Comparison of ENCODE assay signal across 18 cellular contexts in the genomic region with DNA sequence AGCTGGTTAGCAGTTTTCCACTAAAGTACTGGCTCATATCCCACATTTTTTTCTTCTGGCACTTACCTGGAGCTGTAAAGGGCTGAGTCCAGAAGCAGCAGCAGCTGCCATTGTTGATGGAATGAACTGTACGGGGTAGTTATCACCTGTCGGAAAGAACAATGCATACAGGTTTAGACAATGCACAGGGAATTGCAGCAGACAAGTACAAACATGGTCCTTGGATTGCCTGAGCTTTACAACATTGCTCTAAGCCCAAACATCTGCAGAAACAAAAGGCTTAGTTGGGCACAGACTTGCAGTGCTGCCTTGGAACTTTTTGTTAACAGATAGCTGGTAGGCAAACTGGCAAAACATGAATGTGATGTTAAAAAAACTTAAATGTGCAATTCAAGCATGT.
A peak's percentile ranks its signal among the peaks of the same experiment; 100 is the strongest.
DNase-seq lines count a peak whose midpoint lies in the region; ATAC-seq lines count a peak whose summit lies in the region.
"Had no signal": no experiment of that assay in that cellular context is flagged by ENCODE, and none has a peak within 500 bp of the region (broad histone marks: within the 10 kb centered on the region; RNA-seq: fewer than 3 reads in every experiment).

No MANE protein-coding gene starts in this region.

- H3K14ac ChIP-seq in trophoblast cell (ENCODE audit: low read length) = no peak overlapping the region

- H3K4ac ChIP-seq in trophoblast cell (ENCODE audit: low read depth, low read length) = no peak overlapping the region

- no peaks in the 10 kb centered on the region for H3K27me3 ChIP-seq in trophoblast cell (ENCODE audit: insufficient read depth, low read length)
- H3K27me3 ChIP-seq: BLaER1 treated with 17β-estradiol and CSF1 and Interleukin-3, amounts not matched to agents 10 nM and 100 nM; upper lobe of left lung had no signal

- H2AFZ ChIP-seq in trophoblast cell (ENCODE audit: insufficient read depth, low read length, poor library complexity) = no peak overlapping the region

- no peaks in the 10 kb centered on the region for H3K4me1 ChIP-seq in trophoblast cell (ENCODE audit: control insufficient read depth in 1 of 2, insufficient read depth in 2 of 2, low read length in 2 of 2)
- H3K4me1 ChIP-seq: BLaER1 treated with 17β-estradiol and CSF1 and Interleukin-3, amounts not matched to agents 10 nM and 100 nM; upper lobe of left lung had no signal

- peaks cover 20% of the 10 kb centered on the region for H3K36me3 ChIP-seq in SK-N-MC (ENCODE audit: insufficient read depth, low read length)
- H3K36me3 ChIP-seq in trophoblast cell (ENCODE audit: control insufficient read depth in 1 of 2, insufficient read depth in 2 of 2, low read length in 2 of 2) = no peaks in the 10 kb centered on the region
- H3K36me3 ChIP-seq: BLaER1 treated with 17β-estradiol and CSF1 and Interleukin-3, amounts not matched to agents 10 nM and 100 nM; left ventricle myocardium inferior; upper lobe of left lung had no signal

- H3K23ac ChIP-seq in trophoblast cell (ENCODE audit: low read length) = no peak overlapping the region

- no peak overlapping the region for H3K4me3 ChIP-seq in SK-N-MC
- H3K4me3 ChIP-seq in trophoblast cell (ENCODE audit: low read depth, low read length) = no peak overlapping the region
- H3K4me3 ChIP-seq: BLaER1 treated with 17β-estradiol and CSF1 and Interleukin-3, amounts not matched to agents 10 nM and 100 nM; left ventricle myocardium inferior; upper lobe of left lung had no signal

- H3K4me2 ChIP-seq in trophoblast cell (ENCODE audit: low read length) = no peak overlapping the region
- H3K4me2 ChIP-seq: BLaER1 treated with 17β-estradiol and CSF1 and Interleukin-3, amounts not matched to agents 10 nM and 100 nM had no signal

- H3K9ac ChIP-seq in SK-N-MC (ENCODE audit: insufficient read length) (no peak overlapping the region), trophoblast cell (ENCODE audit: low read length) (no peak overlapping the region)
- H3K9ac ChIP-seq: BLaER1 treated with 17β-estradiol and CSF1 and Interleukin-3, amounts not matched to agents 10 nM and 100 nM had no signal

- DNase-seq in NCI-H1092 (lab: John Stamatoyannopoulos, UW) = peak; percentile 42
- DNase-seq in NCI-H2107 treated with DMSO at 0.1 percent for 48 hours (lab: John Stamatoyannopoulos, UW; ENCODE audit: unreplicated experiment) = peak; percentile 99
- DNase-seq in SK-N-MC (ENCODE audit: low read depth, low spot score) = no peak
- DNase-seq in trophoblast cell = peak; percentile 1 to 22
- DNase-seq in activated CD4-positive, alpha-beta T cell treated with anti-CD3 and anti-CD28 coated beads for 4 hours = no peak
- no peak for DNase-seq in cerebellar cortex (ENCODE audit: low spot score)
- DNase-seq in globus pallidus (ENCODE audit: low spot score) = no peak
- DNase-seq: anterior cingulate cortex; left ventricle myocardium inferior; naive thymus-derived CD4-positive, alpha-beta T cell; NK-92 treated with Interleukin-12 subunit alpha and Interleukin-12 subunit beta, amount 100 ng/mL, for 24 hours; retina; Right ventricle myocardium superior; stimulated activated CD4-positive, alpha-beta T cell treated with anti-CD3 and anti-CD28 coated beads, Interleukin-2, amount 100 ng/mL, for 24 hours; stimulated activated CD8-positive, alpha-beta memory T cell treated with anti-CD3 and anti-CD28 coated beads, Interleukin-4, amount 100 ng/mL, for 48 hours; upper lobe of left lung had no signal

- no peak overlapping the region for H3K18ac ChIP-seq in trophoblast cell (ENCODE audit: low read length)

- H2BK120ac ChIP-seq in trophoblast cell (ENCODE audit: insufficient read depth, low read length, poor library complexity) = no peak overlapping the region

- H3K79me2 ChIP-seq in trophoblast cell (ENCODE audit: control insufficient read depth, insufficient read depth, low read length, poor library complexity) = no peaks in the 10 kb centered on the region

- H3K9me3 ChIP-seq in SK-N-MC (ENCODE audit: low read depth, low read length) (no peaks in the 10 kb centered on the region), trophoblast cell (ENCODE audit: insufficient read depth, low read depth, low read length) (no peaks in the 10 kb centered on the region)
- H3K9me3 ChIP-seq: BLaER1 treated with 17β-estradiol and CSF1 and Interleukin-3, amounts not matched to agents 10 nM and 100 nM; upper lobe of left lung had no signal

- H3K27ac ChIP-seq in SK-N-MC (peak overlapping the region; percentile 93; the same call in 1 of the 2 replicates), trophoblast cell (ENCODE audit: low read depth, low read length) (no peak overlapping the region)
- H3K27ac ChIP-seq: BLaER1 treated with 17β-estradiol and CSF1 and Interleukin-3, amounts not matched to agents 10 nM and 100 nM; left ventricle myocardium inferior; upper lobe of left lung had no signal

- WGBS in trophoblast cell (ENCODE audit: extremely low coverage, insufficient coverage, insufficient read length) = no CpG with 5 or more reads among the region's 2 CpGs

- H4K91ac ChIP-seq in trophoblast cell (ENCODE audit: low read depth, low read length) = no peak overlapping the region

- H4K12ac ChIP-seq in trophoblast cell (ENCODE audit: low read depth, low read length) = no peak overlapping the region

- no peak overlapping the region for H2BK12ac ChIP-seq in trophoblast cell (ENCODE audit: low read length)

- ATAC-seq in HG02642 (IDR thresholded peaks at IDR 0.05; ENCODE audit: poor library complexity, unreplicated experiment) = no peak
- ATAC-seq: naive thymus-derived CD4-positive, alpha-beta T cell had no signal

- H4K8ac ChIP-seq in trophoblast cell (ENCODE audit: low read depth, low read length) = no peak overlapping the region

- no peak overlapping the region for H2BK5ac ChIP-seq in trophoblast cell (ENCODE audit: low read depth, low read length, poor library complexity)

- H2AK5ac ChIP-seq in trophoblast cell (ENCODE audit: low read length) = no peak overlapping the region

- H3K79me1 ChIP-seq in trophoblast cell (ENCODE audit: low read length) = no peaks in the 10 kb centered on the region

Comparison
In these comparisons a context has a peak if more than half of its experiments do, and no peak if none do; other contexts are left out.
1. DNase-seq: peak in NCI-H1092 (single experiment), NCI-H2107 treated with DMSO at 0.1 percent for 48 hours (single experiment) and trophoblast cell (2 of 2); none in SK-N-MC (single experiment), activated CD4-positive, alpha-beta T cell treated with anti-CD3 and anti-CD28 coated beads for 4 hours (0 of 2), cerebellar cortex (single experiment) and globus pallidus (single experiment).